Comparison of ENCODE assay signal across 10 cellular contexts in the genomic region with DNA sequence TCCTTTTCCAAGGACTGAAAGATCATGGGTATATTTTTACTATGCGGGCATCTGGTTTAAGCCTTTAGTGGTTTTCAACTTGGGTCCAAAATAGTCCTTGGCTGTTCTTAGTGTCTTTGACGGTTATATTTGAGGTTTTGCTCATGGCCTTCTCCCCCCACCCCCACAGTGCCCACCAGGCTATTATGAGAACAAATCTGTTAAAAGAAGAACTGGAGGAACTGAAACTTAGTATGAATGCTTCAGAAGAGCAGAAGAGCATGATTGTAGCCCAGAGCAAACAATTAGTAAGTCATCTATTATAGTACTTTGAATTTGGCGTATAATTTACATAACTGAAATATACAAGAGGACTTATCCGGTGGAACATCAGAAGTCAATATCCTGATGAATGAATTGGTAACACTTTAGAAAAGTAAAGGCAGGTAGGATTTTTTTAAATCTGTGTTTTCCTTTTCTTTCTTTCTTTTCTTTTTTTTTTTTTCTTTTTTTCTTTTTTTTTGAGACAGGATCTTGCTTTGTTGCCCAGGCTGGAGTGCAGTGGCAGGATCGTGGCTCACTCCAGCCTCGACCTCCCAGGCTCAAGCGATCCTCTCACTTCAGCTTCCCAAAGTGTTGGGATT.
DNase-seq lines count a peak whose midpoint lies in the region; ATAC-seq and TF ChIP-seq lines count a peak whose summit lies in the region.
"Had no signal": no experiment of that assay in that cellular context is flagged by ENCODE, and none has a peak within 500 bp of the region (broad histone marks: within the 10 kb centered on the region; RNA-seq: fewer than 3 reads in every experiment).

No MANE protein-coding gene starts in this region.

- peak overlapping the region; percentile 74 for H3K27ac Mint-ChIP-seq in stimulated activated memory B cell treated with anti-CD40 and anti-IgM and Interleukin-4, amounts not matched to agents 10 μg/mL and 1 μg/mL and 100 μg/mL, for 72 hours
- no peak overlapping the region for H3K27ac Mint-ChIP-seq in activated naive CD8-positive, alpha-beta T cell treated with anti-CD3 and anti-CD28 coated beads for 36 hours

- no peak overlapping the region for H3K27ac ChIP-seq in substantia nigra (ENCODE audit: low read depth, low read length, poor library complexity, severe bottlenecking)
- H3K27ac ChIP-seq: Peyer's patch had no signal

- DNase-seq in substantia nigra (lab: John Stamatoyannopoulos, UW): no peak
- DNase-seq in activated naive CD8-positive, alpha-beta T cell treated with anti-CD3 and anti-CD28 coated beads for 36 hours: no peak
- DNase-seq in sciatic nerve (ENCODE audit: low spot score): no peak

- no peaks in the 10 kb centered on the region for H3K27me3 Mint-ChIP-seq in stimulated activated memory B cell treated with anti-CD40 and anti-IgM and Interleukin-4, amounts not matched to agents 10 μg/mL and 1 μg/mL and 100 μg/mL, for 72 hours
- H3K27me3 Mint-ChIP-seq in activated naive CD8-positive, alpha-beta T cell treated with anti-CD3 and anti-CD28 coated beads for 36 hours: no peaks in the 10 kb centered on the region

- intact Hi-C loops in sciatic nerve (cut with DNase I): no loop called here

- ATAC-seq in HG02759 (IDR thresholded peaks at IDR 0.05; ENCODE audit: unreplicated experiment): peak; percentile 87
- peak; percentile 80 for ATAC-seq in HG03558 (IDR thresholded peaks at IDR 0.05; ENCODE audit: extremely low read depth, unreplicated experiment)
- peak; percentile 93 for ATAC-seq in stimulated activated memory B cell treated with anti-CD40 and anti-IgM and Interleukin-4, amounts not matched to agents 10 μg/mL and 1 μg/mL and 100 μg/mL, for 72 hours
- no peak for ATAC-seq in SK-N-SH treated with all-trans-retinoic acid at 6 μM for 48 hours
- no peak for ATAC-seq in sciatic nerve
- ATAC-seq: K562 had no signal

- H3K4me3 Mint-ChIP-seq in stimulated activated memory B cell treated with anti-CD40 and anti-IgM and Interleukin-4, amounts not matched to agents 10 μg/mL and 1 μg/mL and 100 μg/mL, for 72 hours: peak overlapping the region; percentile 25
- no peak overlapping the region for H3K4me3 Mint-ChIP-seq in activated naive CD8-positive, alpha-beta T cell treated with anti-CD3 and anti-CD28 coated beads for 36 hours

- H3K36me3 Mint-ChIP-seq in stimulated activated memory B cell treated with anti-CD40 and anti-IgM and Interleukin-4, amounts not matched to agents 10 μg/mL and 1 μg/mL and 100 μg/mL, for 72 hours: peaks cover 5% of the 10 kb centered on the region
- no peaks in the 10 kb centered on the region for H3K36me3 Mint-ChIP-seq in activated naive CD8-positive, alpha-beta T cell treated with anti-CD3 and anti-CD28 coated beads for 36 hours

- no peaks in the 10 kb centered on the region for H3K9me3 Mint-ChIP-seq in stimulated activated memory B cell treated with anti-CD40 and anti-IgM and Interleukin-4, amounts not matched to agents 10 μg/mL and 1 μg/mL and 100 μg/mL, for 72 hours
- peaks cover 3% of the 10 kb centered on the region for H3K9me3 Mint-ChIP-seq in activated naive CD8-positive, alpha-beta T cell treated with anti-CD3 and anti-CD28 coated beads for 36 hours

- peak; percentile 27 for TF ChIP-seq POLR2A in GM19193 (IDR thresholded peaks at IDR 0.05; ENCODE audit: extremely low read depth, insufficient read depth, insufficient read length)

- peaks cover 37% of the 10 kb centered on the region for H3K4me1 Mint-ChIP-seq in stimulated activated memory B cell treated with anti-CD40 and anti-IgM and Interleukin-4, amounts not matched to agents 10 μg/mL and 1 μg/mL and 100 μg/mL, for 72 hours
- H3K4me1 Mint-ChIP-seq in activated naive CD8-positive, alpha-beta T cell treated with anti-CD3 and anti-CD28 coated beads for 36 hours: no peaks in the 10 kb centered on the region

TF ChIP-seq in SK-N-SH treated with all-trans-retinoic acid at 6 μM for 48 hours, 23 proteins besides CTCF, POLR2A, EP300 and RAD21 (continues in another document):
- no peak for TF ChIP-seq SNAI2 (CRISPR knock-in tag; IDR thresholded peaks at IDR 0.05)
- TF ChIP-seq, protein P1, sequence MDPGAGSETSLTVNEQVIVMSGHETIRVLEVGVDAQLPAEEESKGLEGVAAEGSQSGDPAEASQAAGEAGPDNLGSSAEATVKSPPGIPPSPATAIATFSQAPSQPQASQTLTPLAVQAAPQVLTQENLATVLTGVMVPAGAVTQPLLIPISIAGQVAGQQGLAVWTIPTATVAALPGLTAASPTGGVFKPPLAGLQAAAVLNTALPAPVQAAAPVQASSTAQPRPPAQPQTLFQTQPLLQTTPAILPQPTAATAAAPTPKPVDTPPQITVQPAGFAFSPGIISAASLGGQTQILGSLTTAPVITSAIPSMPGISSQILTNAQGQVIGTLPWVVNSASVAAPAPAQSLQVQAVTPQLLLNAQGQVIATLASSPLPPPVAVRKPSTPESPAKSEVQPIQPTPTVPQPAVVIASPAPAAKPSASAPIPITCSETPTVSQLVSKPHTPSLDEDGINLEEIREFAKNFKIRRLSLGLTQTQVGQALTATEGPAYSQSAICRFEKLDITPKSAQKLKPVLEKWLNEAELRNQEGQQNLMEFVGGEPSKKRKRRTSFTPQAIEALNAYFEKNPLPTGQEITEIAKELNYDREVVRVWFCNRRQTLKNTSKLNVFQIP (CRISPR knock-in tag; IDR thresholded peaks at IDR 0.05; ENCODE audit: borderline replicate concordance, low read depth): no peak
- no peak for TF ChIP-seq ESRRG (CRISPR knock-in tag; IDR thresholded peaks at IDR 0.05)
- no peak for TF ChIP-seq ZFP3 (CRISPR knock-in tag; IDR thresholded peaks at IDR 0.05)
- TF ChIP-seq ZNF70 (CRISPR knock-in tag; IDR thresholded peaks at IDR 0.05): no peak
- TF ChIP-seq ZNF8 (CRISPR knock-in tag; IDR thresholded peaks at IDR 0.05): no peak
- TF ChIP-seq ZFP30 (CRISPR knock-in tag; IDR thresholded peaks at IDR 0.05): no peak
- no peak for TF ChIP-seq ISL1 (CRISPR knock-in tag; IDR thresholded peaks at IDR 0.05)
- TF ChIP-seq OSR1 (CRISPR knock-in tag; IDR thresholded peaks at IDR 0.05): no peak
- no peak for TF ChIP-seq RARB (CRISPR knock-in tag; IDR thresholded peaks at IDR 0.05)
- TF ChIP-seq BACH2 (CRISPR knock-in tag; IDR thresholded peaks at IDR 0.05; ENCODE audit: borderline replicate concordance): no peak
- TF ChIP-seq CSDC2 (CRISPR knock-in tag; IDR thresholded peaks at IDR 0.05): no peak
- TF ChIP-seq, protein P2, sequence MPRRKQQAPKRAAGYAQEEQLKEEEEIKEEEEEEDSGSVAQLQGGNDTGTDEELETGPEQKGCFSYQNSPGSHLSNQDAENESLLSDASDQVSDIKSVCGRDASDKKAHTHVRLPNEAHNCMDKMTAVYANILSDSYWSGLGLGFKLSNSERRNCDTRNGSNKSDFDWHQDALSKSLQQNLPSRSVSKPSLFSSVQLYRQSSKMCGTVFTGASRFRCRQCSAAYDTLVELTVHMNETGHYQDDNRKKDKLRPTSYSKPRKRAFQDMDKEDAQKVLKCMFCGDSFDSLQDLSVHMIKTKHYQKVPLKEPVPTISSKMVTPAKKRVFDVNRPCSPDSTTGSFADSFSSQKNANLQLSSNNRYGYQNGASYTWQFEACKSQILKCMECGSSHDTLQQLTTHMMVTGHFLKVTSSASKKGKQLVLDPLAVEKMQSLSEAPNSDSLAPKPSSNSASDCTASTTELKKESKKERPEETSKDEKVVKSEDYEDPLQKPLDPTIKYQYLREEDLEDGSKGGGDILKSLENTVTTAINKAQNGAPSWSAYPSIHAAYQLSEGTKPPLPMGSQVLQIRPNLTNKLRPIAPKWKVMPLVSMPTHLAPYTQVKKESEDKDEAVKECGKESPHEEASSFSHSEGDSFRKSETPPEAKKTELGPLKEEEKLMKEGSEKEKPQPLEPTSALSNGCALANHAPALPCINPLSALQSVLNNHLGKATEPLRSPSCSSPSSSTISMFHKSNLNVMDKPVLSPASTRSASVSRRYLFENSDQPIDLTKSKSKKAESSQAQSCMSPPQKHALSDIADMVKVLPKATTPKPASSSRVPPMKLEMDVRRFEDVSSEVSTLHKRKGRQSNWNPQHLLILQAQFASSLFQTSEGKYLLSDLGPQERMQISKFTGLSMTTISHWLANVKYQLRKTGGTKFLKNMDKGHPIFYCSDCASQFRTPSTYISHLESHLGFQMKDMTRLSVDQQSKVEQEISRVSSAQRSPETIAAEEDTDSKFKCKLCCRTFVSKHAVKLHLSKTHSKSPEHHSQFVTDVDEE (CRISPR knock-in tag; IDR thresholded peaks at IDR 0.05): no peak
- TF ChIP-seq TCF4 (CRISPR knock-in tag; IDR thresholded peaks at IDR 0.05; ENCODE audit: borderline replicate concordance): no peak
- TF ChIP-seq ZC3H10 (CRISPR knock-in tag; IDR thresholded peaks at IDR 0.05): no peak
- TF ChIP-seq, protein P3, sequence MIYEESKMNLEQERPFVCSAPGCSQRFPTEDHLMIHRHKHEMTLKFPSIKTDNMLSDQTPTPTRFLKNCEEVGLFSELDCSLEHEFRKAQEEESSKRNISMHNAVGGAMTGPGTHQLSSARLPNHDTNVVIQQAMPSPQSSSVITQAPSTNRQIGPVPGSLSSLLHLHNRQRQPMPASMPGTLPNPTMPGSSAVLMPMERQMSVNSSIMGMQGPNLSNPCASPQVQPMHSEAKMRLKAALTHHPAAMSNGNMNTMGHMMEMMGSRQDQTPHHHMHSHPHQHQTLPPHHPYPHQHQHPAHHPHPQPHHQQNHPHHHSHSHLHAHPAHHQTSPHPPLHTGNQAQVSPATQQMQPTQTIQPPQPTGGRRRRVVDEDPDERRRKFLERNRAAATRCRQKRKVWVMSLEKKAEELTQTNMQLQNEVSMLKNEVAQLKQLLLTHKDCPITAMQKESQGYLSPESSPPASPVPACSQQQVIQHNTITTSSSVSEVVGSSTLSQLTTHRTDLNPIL (CRISPR knock-in tag; IDR thresholded peaks at IDR 0.05; ENCODE audit: low read depth): no peak
- no peak for TF ChIP-seq GLIS3 (CRISPR knock-in tag; IDR thresholded peaks at IDR 0.05)
- TF ChIP-seq, protein P4, sequence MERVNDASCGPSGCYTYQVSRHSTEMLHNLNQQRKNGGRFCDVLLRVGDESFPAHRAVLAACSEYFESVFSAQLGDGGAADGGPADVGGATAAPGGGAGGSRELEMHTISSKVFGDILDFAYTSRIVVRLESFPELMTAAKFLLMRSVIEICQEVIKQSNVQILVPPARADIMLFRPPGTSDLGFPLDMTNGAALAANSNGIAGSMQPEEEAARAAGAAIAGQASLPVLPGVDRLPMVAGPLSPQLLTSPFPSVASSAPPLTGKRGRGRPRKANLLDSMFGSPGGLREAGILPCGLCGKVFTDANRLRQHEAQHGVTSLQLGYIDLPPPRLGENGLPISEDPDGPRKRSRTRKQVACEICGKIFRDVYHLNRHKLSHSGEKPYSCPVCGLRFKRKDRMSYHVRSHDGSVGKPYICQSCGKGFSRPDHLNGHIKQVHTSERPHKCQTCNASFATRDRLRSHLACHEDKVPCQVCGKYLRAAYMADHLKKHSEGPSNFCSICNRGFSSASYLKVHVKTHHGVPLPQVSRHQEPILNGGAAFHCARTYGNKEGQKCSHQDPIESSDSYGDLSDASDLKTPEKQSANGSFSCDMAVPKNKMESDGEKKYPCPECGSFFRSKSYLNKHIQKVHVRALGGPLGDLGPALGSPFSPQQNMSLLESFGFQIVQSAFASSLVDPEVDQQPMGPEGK (CRISPR knock-in tag; IDR thresholded peaks at IDR 0.05; ENCODE audit: borderline replicate concordance): no peak
- no peak for TF ChIP-seq TOX (CRISPR knock-in tag; IDR thresholded peaks at IDR 0.05; ENCODE audit: borderline replicate concordance)

Comparison
In these comparisons a context has a peak if more than half of its experiments do, and no peak if none do; other contexts are left out.
1. ATAC-seq: peak in HG02759 (single experiment), HG03558 (single experiment) and stimulated activated memory B cell treated with anti-CD40 and anti-IgM and Interleukin-4, amounts not matched to agents 10 μg/mL and 1 μg/mL and 100 μg/mL, for 72 hours (single experiment); none in SK-N-SH treated with all-trans-retinoic acid at 6 μM for 48 hours (single experiment) and sciatic nerve (single experiment).